25 cellular contexts compared by ENCODE assay signal in genomic region chr1:35476099-35476674, GRCh38.
A peak's percentile ranks its signal among the peaks of the same experiment; 100 is the strongest.
DNase-seq lines count a peak whose midpoint lies in the region; ATAC-seq and TF ChIP-seq lines count a peak whose summit lies in the region.
"Had no signal": no experiment of that assay in that cellular context is flagged by ENCODE, and none has a peak within 500 bp of the region (broad histone marks: within the 10 kb centered on the region; RNA-seq: fewer than 3 reads in every experiment).

No MANE protein-coding gene starts in this region.

- no peaks in the 10 kb centered on the region for H3K4me1 ChIP-seq in suprapubic skin
- H3K4me1 ChIP-seq: adrenal gland, psoas muscle, SJCRH30, stomach, upper lobe of left lung had no signal

- no peak overlapping the region for H3K4me3 ChIP-seq in choroid plexus epithelial cell (ENCODE audit: low read depth, low read length)
- H3K4me3 ChIP-seq in suprapubic skin: no peak overlapping the region
- H3K4me3 ChIP-seq: adrenal gland, cardiac muscle cell, mucosa of descending colon, psoas muscle, SJCRH30, skin epidermis, stomach, upper lobe of left lung had no signal

- H3K9me3 ChIP-seq in suprapubic skin: no peaks in the 10 kb centered on the region
- H3K9me3 ChIP-seq: adrenal gland, mucosa of descending colon, psoas muscle, stomach, upper lobe of left lung had no signal

- TF ChIP-seq EP300 in suprapubic skin (IDR thresholded peaks at IDR 0.05): no peak

- no peak overlapping the region for H3K27ac ChIP-seq in suprapubic skin
- H3K27ac ChIP-seq: adrenal gland, cardiac muscle cell, psoas muscle, SJCRH30, skin epidermis, stomach, VCaP had no signal

- DNase-seq in NCI-H1092 treated with DMSO at 0.1 percent for 48 hours (lab: John Stamatoyannopoulos, UW) (peak; percentile 6), NCI-H1092 (lab: John Stamatoyannopoulos, UW) (no peak), NCI-H2107 treated with DMSO at 0.1 percent for 48 hours (lab: John Stamatoyannopoulos, UW; ENCODE audit: unreplicated experiment) (peak; percentile 88), choroid plexus epithelial cell (ENCODE audit: low read depth) (peak; percentile 46), smooth muscle cell of the brain vasculature (ENCODE audit: low read depth, low spot score) (peak; percentile 44), suprapubic skin (ENCODE audit: low spot score in 2 of 2) (no peak)
- DNase-seq: 8988T; activated CD8-positive, alpha-beta memory T cell treated with anti-CD3 and anti-CD28 coated beads, Interleukin-2, amount 50 U/mL, for 48 hours; activated effector memory CD4-positive, alpha-beta T cell treated with anti-CD3 and anti-CD28 coated beads, Interleukin-2, amount 50 U/mL, for 16 hours; adrenal gland; AML-193; dermis blood vessel endothelial cell; mucosa of descending colon; NCI-H1436 treated with DMSO at 0.1 percent for 48 hours; psoas muscle; stimulated activated CD4-positive, alpha-beta T cell treated with anti-CD3 and anti-CD28 coated beads, Interleukin-2, amount 100 ng/mL, for 48 hours; stomach; upper lobe of left lung had no signal

- WGBS in suprapubic skin: 95% methylated on average over 4 of the region's 4 CpGs

- peaks cover 43% of the 10 kb centered on the region for H3K36me3 ChIP-seq in suprapubic skin
- H3K36me3 ChIP-seq: adrenal gland had no signal

- TF ChIP-seq CTCF in choroid plexus epithelial cell (conservative IDR thresholded peaks at IDR 0.05; ENCODE audit: low read depth, low read length) (no peak), suprapubic skin (IDR thresholded peaks at IDR 0.05) (no peak)

- ATAC-seq in HG03039 (IDR thresholded peaks at IDR 0.05; ENCODE audit: unreplicated experiment) (no peak), HG02678 (IDR thresholded peaks at IDR 0.05; ENCODE audit: unreplicated experiment) (no peak)
- ATAC-seq: mucosa of descending colon, Panc1, psoas muscle had no signal

- no peaks in the 10 kb centered on the region for H3K27me3 ChIP-seq in suprapubic skin
- H3K27me3 ChIP-seq: adrenal gland, cardiac muscle cell, SJCRH30, stomach, upper lobe of left lung had no signal

- TF ChIP-seq POLR2A in suprapubic skin (IDR thresholded peaks at IDR 0.05): no peak

Comparison
In these comparisons a context has a peak if more than half of its experiments do, and no peak if none do; other contexts are left out.
1. DNase-seq: peak in NCI-H1092 treated with DMSO at 0.1 percent for 48 hours (single experiment), NCI-H2107 treated with DMSO at 0.1 percent for 48 hours (single experiment), choroid plexus epithelial cell (single experiment) and smooth muscle cell of the brain vasculature (single experiment); none in NCI-H1092 (single experiment) and suprapubic skin (0 of 2).